In genomic region chr20:5749512-5750490, GRCh38 we compare ENCODE assay signal across 8 cellular contexts. TPM values are rescaled to one million over a fixed set of nuclear protein-coding genes. Genes with fewer than 3 reads are reported as not detected.
DNase-seq lines count a peak whose midpoint lies in the region; ATAC-seq and TF ChIP-seq lines count a peak whose summit lies in the region.

Gene SHLD1 (plus strand): TSS chr20:5750401. CDS start chr20:5772866, 22,465 bp downstream.

- H3K27ac ChIP-seq in HUES6 (ENCODE audit: low read depth, low read length) (peak within 1 kb of the TSS; percentile 54; the same call in 1 of the 2 replicates), OCI-LY1 (ENCODE audit: low read depth, low read length, poor library complexity, severe bottlenecking) (peak within 1 kb of the TSS; percentile 57)

- peaks cover 22% of the 10 kb centered on the region for H3K36me3 Mint-ChIP-seq in Caco-2 (ENCODE audit: insufficient read depth, unreplicated experiment)

- TF ChIP-seq CTCF in Caco-2 (IDR thresholded peaks at IDR 0.05; ENCODE audit: insufficient read depth in 1 of 2, low read depth in 1 of 2, low read length in 1 of 2, severe bottlenecking in 1 of 2, unreplicated experiment in 1 of 2) (no peak), OCI-LY1 (IDR thresholded peaks at IDR 0.05; ENCODE audit: low read length) (no peak)

- peak; percentile 96 for ATAC-seq in GM21390 (IDR thresholded peaks at IDR 0.05; ENCODE audit: unreplicated experiment)

- H3K4me3 ChIP-seq in Caco-2 (ENCODE audit: low read depth, low read length) (peak within 1 kb of the TSS; percentile 55), HUES6 (ENCODE audit: low read depth, low read length) (peak within 1 kb of the TSS; percentile 67), OCI-LY1 (ENCODE audit: low read depth, low read length, poor library complexity, severe bottlenecking) (peak within 1 kb of the TSS; percentile 77)

- H3K4me1 Mint-ChIP-seq in Caco-2 (ENCODE audit: low read depth, unreplicated experiment) = peaks cover 40% of the 10 kb centered on the region

- H3F3A ChIP-seq in OCI-LY1 (ENCODE audit: insufficient read depth, low read length) = no peaks in the 10 kb centered on the region

- 0 out of 2 replicates have a peak, but pooled peaks cover 4% of the 10 kb centered on the region for H3K9me3 ChIP-seq in Caco-2
- no peaks in the 10 kb centered on the region for H3K9me3 ChIP-seq in HUES6 (ENCODE audit: control insufficient read depth, insufficient read depth, low read depth, low read length)
- H3K9me3 ChIP-seq in OCI-LY1 (ENCODE audit: low read length) = no peaks in the 10 kb centered on the region

- H3K4me2 ChIP-seq in OCI-LY1 (ENCODE audit: low read length) = peak within 1 kb of the TSS; percentile 80

- H3K27me3 ChIP-seq in Caco-2 (replicated peaks; ENCODE audit: control insufficient read depth, insufficient read depth, low read length) = no peaks in the 10 kb centered on the region
- H3K27me3 ChIP-seq in HUES6 (ENCODE audit: control insufficient read depth, insufficient read depth, low read length) = no peaks in the 10 kb centered on the region
- H3K27me3 ChIP-seq in OCI-LY1 (ENCODE audit: insufficient read depth, low read length) = no peaks in the 10 kb centered on the region

- peak within 1 kb of the TSS; percentile 74 for H3K4me3 Mint-ChIP-seq in Caco-2 (ENCODE audit: unreplicated experiment)

- H3K4me1 ChIP-seq in Caco-2 = peaks cover 74% of the 10 kb centered on the region
- peaks cover 6% of the 10 kb centered on the region; the same call in 1 of the 2 replicates for H3K4me1 ChIP-seq in HUES6 (ENCODE audit: control insufficient read depth, insufficient read depth, low read length)
- peaks cover 50% of the 10 kb centered on the region for H3K4me1 ChIP-seq in OCI-LY1 (ENCODE audit: insufficient read depth, low read length, severe bottlenecking)

- intact Hi-C loops in Caco-2 (cut with micrococcal nuclease; ENCODE audit: unreplicated experiment) = loop anchor here (2.0 kb wide), 1 partner anchor 31 kb away; no protein-coding TSS in a partner anchor

- peaks cover 42% of the 10 kb centered on the region for H3K79me2 ChIP-seq in OCI-LY1 (ENCODE audit: insufficient read depth, low read length)

- H3K9ac ChIP-seq in HUES6 (ENCODE audit: low read length) (peak within 1 kb of the TSS; percentile 39), OCI-LY1 (ENCODE audit: low read length) (peak within 1 kb of the TSS; percentile 85)

- peaks cover 8% of the 10 kb centered on the region for H3K9me3 Mint-ChIP-seq in Caco-2 (ENCODE audit: unreplicated experiment)

- H3K36me3 ChIP-seq in Caco-2 (ENCODE audit: control insufficient read depth, insufficient read depth, low read length) (no peaks in the 10 kb centered on the region), HUES6 (ENCODE audit: control insufficient read depth, insufficient read depth, low read length) (no peaks in the 10 kb centered on the region), OCI-LY1 (ENCODE audit: insufficient read depth, low read length) (peaks cover 24% of the 10 kb centered on the region)

- H3K27ac Mint-ChIP-seq in Caco-2 (ENCODE audit: unreplicated experiment) = peak within 1 kb of the TSS; percentile 89

- POLR2A ChIA-PET in Caco-2 (lab: Charles Lee) = interaction anchor here (0.6 to 1.0 kb wide), 2 partner anchors 14 to 140 kb away, joined by 4 to 7 read pairs; no protein-coding TSS in a partner anchor

- H3K9me2 ChIP-seq in OCI-LY1 (ENCODE audit: low read depth, low read length) = no peaks in the 10 kb centered on the region

- peak; percentile 90 to 92 for DNase-seq in Caco-2
- DNase-seq in activated CD8-positive, alpha-beta memory T cell treated with anti-CD3 and anti-CD28 coated beads, Interleukin-2, amount 50 U/mL, for 4 hours = peak; percentile 76
- peak; percentile 64 for DNase-seq in epidermal melanocyte (ENCODE audit: insufficient read length, low spot score)
- DNase-seq in middle frontal gyrus (ENCODE audit: extremely low spot score, low spot score) = peak; percentile 66
- DNase-seq in stimulated activated CD8-positive, alpha-beta memory T cell treated with anti-CD3 and anti-CD28 coated beads, Interleukin-2, amount 100 ng/mL, for 1 hour (ENCODE audit: low read depth in 2 of 2) = peak; percentile 53 to 66

- H2AFZ ChIP-seq in OCI-LY1 (ENCODE audit: low read length) = peak within 1 kb of the TSS; percentile 81; the same call in 1 of the 2 replicates

- CTCF ChIA-PET in Caco-2 (lab: Charles Lee) = interaction anchor here (0.7 to 1.3 kb wide), 2 partner anchors 38 to 220 kb away, joined by 3 to 4 read pairs; no protein-coding TSS in a partner anchor

- no peaks in the 10 kb centered on the region for H3K27me3 Mint-ChIP-seq in Caco-2 (ENCODE audit: insufficient read depth, unreplicated experiment)

- no peaks in the 10 kb centered on the region for H4K20me1 ChIP-seq in OCI-LY1 (ENCODE audit: insufficient read depth, low read length)

- BruUV-seq in Caco-2 (replicated peaks; lab: Mats Ljungman, UMichigan) = no TSS peak

RNA-seq across cellular contexts. Expression of gene SHLD1, which starts in this region (rescaled TPM):
- 4.8 and 5.4 TPM in 2 replicates for total RNA-seq in Caco-2 (2022)

Comparison
In these comparisons a context has a peak if more than half of its experiments do, and no peak if none do; other contexts are left out.
1. Peak in every context shown above with its lines: DNase-seq, ATAC-seq, H3K4me3 ChIP-seq and H3K27ac ChIP-seq.